Comparison of ENCODE assay signal across 8 cellular contexts in the genomic region with DNA sequence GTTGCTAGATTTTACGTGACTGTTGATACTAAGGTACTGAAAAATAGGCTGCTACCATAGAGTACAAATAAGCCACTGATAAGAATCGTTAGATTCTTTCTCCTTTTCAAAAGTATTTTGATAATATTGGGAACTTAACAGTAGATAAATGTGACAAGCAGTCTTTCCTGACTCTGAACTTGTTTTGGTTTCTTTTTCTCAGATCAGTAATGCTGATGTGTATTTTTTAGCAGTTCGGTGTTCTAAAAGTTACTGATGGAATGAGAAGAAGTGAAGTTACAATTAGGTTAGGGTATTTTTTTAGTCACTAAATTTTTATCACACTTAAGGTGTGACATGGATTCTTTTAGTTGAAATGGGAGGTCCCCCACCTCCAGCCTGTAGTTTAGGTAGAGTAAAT. TPM values are rescaled to one million over a fixed set of nuclear protein-coding genes. Genes with fewer than 3 reads are reported as not detected.
A peak's percentile ranks its signal among the peaks of the same experiment; 100 is the strongest.
DNase-seq lines count a peak whose midpoint lies in the region; ATAC-seq, FAIRE-seq and TF ChIP-seq lines count a peak whose summit lies in the region.

No MANE protein-coding gene starts in this region.

- peak overlapping the region; percentile 64 to 93; a peak in 3 of 4 replicates for H3K9ac ChIP-seq in K562 (ENCODE audit: insufficient read depth in 1 of 2, low read depth in 2 of 2, low read length in 2 of 2)

- peak; percentile 54 for FAIRE-seq in K562 (lab: Jason Lieb, UNC)

- peak overlapping the region; percentile 61 to 97 (median 82) for H3K4me3 ChIP-seq in heart right ventricle
- peak overlapping the region; percentile 93 for H3K4me3 ChIP-seq in K562
- peak overlapping the region; percentile 93 for H3K4me3 ChIP-seq in mesodermal cell (ENCODE audit: extremely low read depth, insufficient read depth, low read length, poor library complexity, severe bottlenecking)
- H3K4me3 ChIP-seq in vagina = peak overlapping the region; percentile 95 to 97

- DNase-seq in heart right ventricle (no peak), Right ventricle myocardium inferior (ENCODE audit: missing footprints) (no peak), K562 (ENCODE audit: extremely low read depth in 1 of 4, low spot score in 3 of 4) (no peak), vagina (ENCODE audit: extremely low spot score in 2 of 2) (no peak), left lobe of liver (ENCODE audit: low spot score) (no peak), NCI-H226 (no peak)

- H3K79me2 ChIP-seq in K562 (ENCODE audit: control insufficient read depth, insufficient read depth, low read length) = peaks cover 77% of the 10 kb centered on the region

- TF ChIP-seq RAD21 in K562 (CRISPR knock-in tag; conservative IDR thresholded peaks at IDR 0.05 in 1 of 2, IDR thresholded peaks at IDR 0.05 in 1 of 2) = no peak

- peaks cover 3 to 56% (median 50%) of the 10 kb centered on the region in 9 donors for H3K4me1 ChIP-seq in heart right ventricle
- peaks cover 6 to 20% of the 10 kb centered on the region in 2 experiments; a peak in 3 of 5 replicates for H3K4me1 ChIP-seq in K562 (replicated peaks in 1 of 2; ENCODE audit: control insufficient read depth in 2 of 2, insufficient read depth in 2 of 2, low read length in 2 of 2)
- H3K4me1 ChIP-seq in mesodermal cell (ENCODE audit: control insufficient read depth, insufficient read depth, low read length, poor library complexity, severe bottlenecking) = peaks cover 18% of the 10 kb centered on the region
- H3K4me1 ChIP-seq in vagina = peaks cover 57% of the 10 kb centered on the region

- intact Hi-C loops in heart right ventricle (cut with DNase I) (loop anchor here in 2 of 10 donors (5.0 to 10.0 kb wide), 2 partner anchors 191 to 713 kb away; partner anchors contain the start of gene ZKSCAN2 (in 1 of the 2)), Right ventricle myocardium inferior (cut with DNase I) (loop anchor here (10.0 kb wide), 1 partner anchor 713 kb away; the partner anchor contains the start of gene ZKSCAN2), K562 (cut with micrococcal nuclease) (no loop called here), vagina (cut with DNase I) (no loop called here)

- CTCF ChIA-PET in K562 (lab: Yijun Ruan, JAX; ENCODE audit: low intra/inter-chr PET ratio) = no interaction called here

- H3K36me3 ChIP-seq in heart right ventricle (peaks cover 0 to 21% (median 0%) of the 10 kb centered on the region in 9 donors), K562 (ENCODE audit: control insufficient read depth, insufficient read depth, low read length) (peaks cover 45% of the 10 kb centered on the region), mesodermal cell (ENCODE audit: control insufficient read depth, insufficient read depth, low read length) (peaks cover 18% of the 10 kb centered on the region), vagina (peaks cover 0 to 5% of the 10 kb centered on the region in 2 donors)

- TF ChIP-seq CTCF in heart right ventricle (IDR thresholded peaks at IDR 0.05) (no peak), K562 (IDR thresholded peaks at IDR 0.05 in 2 of 3, conservative IDR thresholded peaks at IDR 0.05 in 1 of 3; ENCODE audit: insufficient read depth in 2 of 3, low read depth in 1 of 3, low read length in 3 of 3) (no peak), vagina (IDR thresholded peaks at IDR 0.05) (no peak)

- H2AFZ ChIP-seq in K562 (ENCODE audit: low read depth, low read length) = no peak overlapping the region

- POLR2A ChIA-PET in K562 (lab: Yijun Ruan, JAX) = interaction anchor here (0.9 to 6.4 kb wide), 5 partner anchors 10 to 207 kb away, joined by 3 to 71 read pairs (median 4); no protein-coding TSS in a partner anchor

- in situ Hi-C loops in K562 (cut with MboI) = no loop called here

- peak overlapping the region; percentile 95 for H3K4me2 ChIP-seq in K562 (ENCODE audit: insufficient read depth, low read length)

- TF ChIP-seq EP300 in K562 (IDR thresholded peaks at IDR 0.05; ENCODE audit: low read length) = no peak

- H3K9me3 ChIP-seq in heart right ventricle (no peaks in the 10 kb centered on the region), K562 (replicated peaks; ENCODE audit: control insufficient read depth, insufficient read depth, low read depth, low read length) (no peaks in the 10 kb centered on the region), mesodermal cell (ENCODE audit: control insufficient read depth, low read length) (no peaks in the 10 kb centered on the region), vagina (no peaks in the 10 kb centered on the region)

- ATAC-seq in heart right ventricle = no peak
- ATAC-seq in Right ventricle myocardium inferior = no peak
- no peak for ATAC-seq in K562
- ATAC-seq in GM18520 (IDR thresholded peaks at IDR 0.05; ENCODE audit: unreplicated experiment) = no peak
- no peak for ATAC-seq in left lobe of liver

- BruUV-seq in K562 (replicated peaks; lab: Mats Ljungman, UMichigan) = no TSS peak

- 1% methylated on average over 3 of the region's 3 CpGs for WGBS in heart right ventricle, 2 donors
- WGBS in K562 (ENCODE audit: insufficient coverage, low coverage, missing lambda C conversion rate) = 2% methylated on average over 3 of the region's 3 CpGs
- WGBS in mesodermal cell (ENCODE audit: insufficient coverage in 2 of 2), 2 experiments = 0% methylated on average over 1 of the region's 3 CpGs; no CpG with 5 or more reads in 1 of the 2 experiments

- no peaks in the 10 kb centered on the region for H3K9me1 ChIP-seq in K562 (ENCODE audit: control insufficient read depth, insufficient read depth, low read length)

- no peaks in the 10 kb centered on the region for H3K27me3 ChIP-seq in heart right ventricle
- H3K27me3 ChIP-seq in K562 (ENCODE audit: control insufficient read depth in 2 of 2, insufficient read depth in 2 of 2, low read length in 2 of 2) = no peaks in the 10 kb centered on the region
- no peaks in the 10 kb centered on the region for H3K27me3 ChIP-seq in vagina

- H4K20me1 ChIP-seq in K562 (replicated peaks; ENCODE audit: control insufficient read depth, insufficient read depth, low read length) = peaks cover 27% of the 10 kb centered on the region

- H3K27ac ChIP-seq in heart right ventricle (peak overlapping the region in 5 of 10 donors; percentile 95 to 100 (median 100)), K562 (ENCODE audit: extremely low read depth, low read depth, low read length) (no peak overlapping the region; the same call in 2 of the 3 replicates), mesodermal cell (ENCODE audit: low read depth, low read length, severe bottlenecking) (no peak overlapping the region), vagina (peak overlapping the region; percentile 100)

- TF ChIP-seq POLR2A in K562 (conservative IDR thresholded peaks at IDR 0.05) (no peak), vagina (IDR thresholded peaks at IDR 0.05) (no peak)

TF ChIP-seq in K562, 482 proteins besides CTCF, POLR2A, EP300 and RAD21 (continues in another document):
- no peak for TF ChIP-seq ETV1 (tag; conservative IDR thresholded peaks at IDR 0.05; ENCODE audit: low read depth)
- TF ChIP-seq HDAC3 (IDR thresholded peaks at IDR 0.05; ENCODE audit: borderline replicate concordance, partially characterized antibody) = peak; percentile 9
- 0 out of 2 replicates have a peak, but pooled peaks have one; percentile 41 for TF ChIP-seq MAFG (tag; conservative IDR thresholded peaks at IDR 0.05)
- no peak for TF ChIP-seq TCF7L2 (IDR thresholded peaks at IDR 0.05; ENCODE audit: low read depth, low read length)
- peak; percentile 65 for TF ChIP-seq C11orf30 (IDR thresholded peaks at IDR 0.05; ENCODE audit: low read depth)
- TF ChIP-seq PCBP2 (IDR thresholded peaks at IDR 0.05; ENCODE audit: low read depth, low read length, poor library complexity, severe bottlenecking) = no peak
- no peak for TF ChIP-seq RFX1 (IDR thresholded peaks at IDR 0.05)
- TF ChIP-seq COPS2 (conservative IDR thresholded peaks at IDR 0.05) = no peak
- TF ChIP-seq ZNF165 (CRISPR knock-in tag; IDR thresholded peaks at IDR 0.05; ENCODE audit: borderline replicate concordance) = no peak
- no peak for TF ChIP-seq SETDB1 (IDR thresholded peaks at IDR 0.05; ENCODE audit: low read length)
- no peak for TF ChIP-seq RHOXF2B (CRISPR knock-in tag; conservative IDR thresholded peaks at IDR 0.05)
- no peak for TF ChIP-seq PHTF2 (CRISPR knock-in tag; IDR thresholded peaks at IDR 0.05)
- no peak for TF ChIP-seq DPF2 (IDR thresholded peaks at IDR 0.05)
- TF ChIP-seq NCOA2 (IDR thresholded peaks at IDR 0.05; ENCODE audit: partially characterized antibody in 2 of 2) = peak in 1 of 2 experiments; percentile 9
- no peak for TF ChIP-seq HMGN3 (IDR thresholded peaks at IDR 0.05; ENCODE audit: borderline replicate concordance, extremely low read depth, insufficient read length, low read depth, low read length)
- TF ChIP-seq HDAC1 (IDR thresholded peaks at IDR 0.05) = no peak
- no peak for TF ChIP-seq KLF13 (tag; IDR thresholded peaks at IDR 0.05; ENCODE audit: borderline replicate concordance, low read depth)
- TF ChIP-seq BRD9 (IDR thresholded peaks at IDR 0.05; ENCODE audit: low read depth, partially characterized antibody) = no peak
- 0 out of 2 replicates have a peak, but pooled peaks have one; percentile 18 for TF ChIP-seq POLR2H (tag; IDR thresholded peaks at IDR 0.05; ENCODE audit: low read depth)

RNA-seq across cellular contexts. Expression of gene RBBP6, which starts 2.2 kb away (rescaled TPM):
- 10 to 100 TPM; 26.8 to 50.3 (median 33.1) TPM for total RNA-seq in heart right ventricle
- 10 to 100 TPM; 18.9 to 35.8 TPM for polyA plus RNA-seq in heart right ventricle
- total RNA-seq in Right ventricle myocardium inferior = 23.5 TPM
- 112 and 269 TPM in 2 replicates for total RNA-seq in K562 (2011; cell fraction: chromatin; rRNA removed; ENCODE audit: low replicate concordance)
- total RNA-seq in K562 (2011; cell fraction: nucleolus; rRNA removed) = 67.9 and 77.8 TPM in 2 replicates
- 144 and 226 TPM in 2 replicates for total RNA-seq in K562 (2011; cell fraction: nucleoplasm; rRNA removed)
- 19.2 and 24.5 TPM in 2 replicates for total RNA-seq in K562 (2014; rRNA removed)
- total RNA-seq in K562 (2014; rRNA removed; fragmentation: Illumina TruSeq; extraction: Trizol) = 40.2 and 43.0 TPM in 2 replicates
- 42.5 and 42.7 TPM in 2 replicates for total RNA-seq in K562 (2015; rRNA removed; fragmentation: Illumina TruSeq; extraction: Trizol)
- 61.0 and 63.4 TPM in 2 replicates for total RNA-seq in K562 (2021)
- polyA plus RNA-seq in K562 (2011; rRNA removed) = 73.5 and 76.6 TPM in 2 replicates
- polyA plus RNA-seq in K562 (2011; cell fraction: cytosol; rRNA removed) = 14.9 and 20.6 TPM in 2 replicates
- polyA plus RNA-seq in K562 (2011; cell fraction: nucleus; rRNA removed) = 105 and 129 TPM in 2 replicates
- polyA plus RNA-seq in K562 (2012) = 36.1 and 39.9 TPM in 2 replicates
- 45.4 and 57.2 TPM in 2 replicates for polyA plus RNA-seq in K562 (2014; fragmentation: Illumina TruSeq; extraction: Trizol)
- polyA plus RNA-seq in K562 (2014; fragmentation: Nextera tagmentation; extraction: Ambion mirVana) = 10 to 100 TPM; 21.9 to 25.6 TPM
- polyA plus RNA-seq in K562 (2014; rRNA removed) = 53.5 and 58.1 TPM in 2 replicates
- polyA minus RNA-seq in K562 (2011; rRNA and poly(A)+ RNA removed) = 81.8 and 106 TPM in 2 replicates
- 21.7 and 24.2 TPM in 2 replicates for polyA minus RNA-seq in K562 (2011; cell fraction: cytosol; rRNA and poly(A)+ RNA removed)
- 92.5 and 164 TPM in 2 replicates for polyA minus RNA-seq in K562 (2011; cell fraction: nucleus; rRNA and poly(A)+ RNA removed)
- polyA plus RNA-seq in mesodermal cell (2013, experiment 1 of 2) = 59.0 TPM
- polyA plus RNA-seq in mesodermal cell (2013, experiment 2 of 2) = 64.6 TPM
- 38.5 TPM for total RNA-seq in vagina
- 22.4 TPM for total RNA-seq in left lobe of liver
